18 cellular contexts compared by ENCODE assay signal in the genomic region with DNA sequence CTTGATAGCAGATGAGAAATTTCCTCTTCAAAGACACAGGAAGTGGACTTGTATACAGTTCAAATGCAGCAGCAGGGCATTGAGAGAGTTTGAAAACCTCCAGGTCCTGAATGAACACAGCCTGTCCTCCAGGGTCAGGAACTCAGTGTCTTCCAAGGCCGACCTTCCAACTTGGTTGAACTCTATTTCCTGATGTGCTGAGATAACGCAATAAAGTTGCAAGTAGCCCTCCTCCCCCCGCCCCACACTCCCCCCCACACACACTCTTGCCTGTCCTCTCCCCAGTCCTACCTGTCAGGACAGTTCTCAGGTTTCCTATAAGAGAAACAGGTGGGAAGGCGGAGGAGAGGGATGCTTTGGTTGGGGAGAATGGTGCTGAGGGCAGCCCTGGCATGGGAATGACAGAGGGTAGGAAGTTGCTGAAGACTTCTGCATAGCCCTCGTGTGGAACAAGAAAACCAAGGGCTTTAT.
A peak's percentile ranks its signal among the peaks of the same experiment; 100 is the strongest.
DNase-seq lines count a peak whose midpoint lies in the region; TF ChIP-seq lines count a peak whose summit lies in the region.
"Had no signal": no experiment of that assay in that cellular context is flagged by ENCODE, and none has a peak within 500 bp of the region (broad histone marks: within the 10 kb centered on the region; RNA-seq: fewer than 3 reads in every experiment).

No MANE protein-coding gene starts in this region.

- no peak overlapping the region for H3K4me3 ChIP-seq in CD8-positive, alpha-beta memory T cell (ENCODE audit: low read length)
- H3K4me3 ChIP-seq in ascending aorta, result no peak overlapping the region
- H3K4me3 ChIP-seq: BLaER1 had no signal

- H2BK12ac ChIP-seq in H9 (ENCODE audit: insufficient read length, low read depth, low read length), result no peak overlapping the region

- no peak overlapping the region for H3K9ac ChIP-seq in H9 (ENCODE audit: extremely low read depth, insufficient read length, low read length)
- H3K9ac ChIP-seq: BLaER1 had no signal

- no peak for TF ChIP-seq CTCF in glutamatergic neuron (IDR thresholded peaks at IDR 0.05; ENCODE audit: partially characterized antibody, unreplicated experiment)
- no peak for TF ChIP-seq CTCF in ascending aorta (IDR thresholded peaks at IDR 0.05)
- TF ChIP-seq CTCF in H9 (conservative IDR thresholded peaks at IDR 0.05), result no peak

- H2BK120ac ChIP-seq in H9 (ENCODE audit: low read depth, low read length, poor library complexity, severe bottlenecking), result no peak overlapping the region

- no peaks in the 10 kb centered on the region for H4K20me1 ChIP-seq in H9 (ENCODE audit: control insufficient read depth, insufficient read depth, insufficient read length)
- H4K20me1 ChIP-seq: BLaER1 had no signal

- H4K91ac ChIP-seq in H9 (ENCODE audit: insufficient read length, low read depth, low read length), result no peak overlapping the region

- H2BK5ac ChIP-seq in H9 (ENCODE audit: insufficient read length, low read length), result no peak overlapping the region

- H3K27ac Mint-ChIP-seq in CD8-positive, alpha-beta memory T cell, result peak overlapping the region in 1 of 8 donors; percentile 66
- H3K27ac Mint-ChIP-seq in glutamatergic neuron (ENCODE audit: unreplicated experiment) (peak overlapping the region; percentile 20), H9 (no peak overlapping the region)
- H3K27ac Mint-ChIP-seq: CD8-positive, alpha-beta T cell had no signal

- no peaks in the 10 kb centered on the region for H3K79me1 ChIP-seq in H9 (ENCODE audit: insufficient read depth, low read depth, low read length, poor library complexity, severe bottlenecking)

- no peak overlapping the region for H2BK15ac ChIP-seq in H9 (ENCODE audit: low read depth, low read length)

- H3K79me2 ChIP-seq in H9 (ENCODE audit: insufficient read depth, low read length), result no peaks in the 10 kb centered on the region

- WGBS in H9 (ENCODE audit: extremely low coverage, insufficient read length, low lambda C conversion rate), result no CpG with 5 or more reads among the region's 5 CpGs

- H3K9me3 ChIP-seq in CD8-positive, alpha-beta memory T cell (ENCODE audit: low read length), result no peaks in the 10 kb centered on the region
- H3K9me3 ChIP-seq in ascending aorta, result no peaks in the 10 kb centered on the region
- H3K9me3 ChIP-seq in H9 (ENCODE audit: control insufficient read depth, low read depth, low read length), result no peaks in the 10 kb centered on the region
- H3K9me3 ChIP-seq: BLaER1 had no signal

- H3K27ac ChIP-seq in CD8-positive, alpha-beta memory T cell (ENCODE audit: low read depth, low read length), result peak overlapping the region; percentile 88
- H3K27ac ChIP-seq in ascending aorta (no peak overlapping the region), H9 (ENCODE audit: insufficient read length, low read depth, low read length) (no peak overlapping the region)
- H3K27ac ChIP-seq: BLaER1, HL-60 had no signal

- no peak overlapping the region for H3K4ac ChIP-seq in H9 (ENCODE audit: low read depth, low read length)

- peaks cover 15 to 51% of the 10 kb centered on the region in 2 donors for H3K27me3 Mint-ChIP-seq in CD8-positive, alpha-beta memory T cell
- H3K27me3 Mint-ChIP-seq in glutamatergic neuron (ENCODE audit: unreplicated experiment), result peaks cover 14% of the 10 kb centered on the region
- H3K27me3 Mint-ChIP-seq in H9 (ENCODE audit: low read depth), result no peaks in the 10 kb centered on the region

- H3K36me3 ChIP-seq in CD8-positive, alpha-beta memory T cell (ENCODE audit: insufficient read depth, low read length), result no peaks in the 10 kb centered on the region
- no peaks in the 10 kb centered on the region for H3K36me3 ChIP-seq in ascending aorta
- H3K36me3 ChIP-seq: BLaER1 had no signal

- H3K18ac ChIP-seq in H9 (ENCODE audit: insufficient read length, low read depth, low read length), result no peak overlapping the region

- no peak overlapping the region for H2AK5ac ChIP-seq in H9 (ENCODE audit: insufficient read length, low read length)

- no peak overlapping the region for H3K23ac ChIP-seq in H9 (ENCODE audit: insufficient read length, low read depth, low read length)

- no peak overlapping the region for H2AFZ ChIP-seq in H9 (ENCODE audit: low read length)

- intact Hi-C loops in ascending aorta (cut with DNase I), result no loop called here

- H3T11ph ChIP-seq in H9 (ENCODE audit: low read length), result no peak overlapping the region

- H4K5ac ChIP-seq in H9 (ENCODE audit: insufficient read length, low read depth, low read length), result no peak overlapping the region

- H3K23me2 ChIP-seq in H9 (ENCODE audit: insufficient read length, low read depth, low read length, poor library complexity, severe bottlenecking), result no peaks in the 10 kb centered on the region

- H3K36me3 Mint-ChIP-seq in CD8-positive, alpha-beta memory T cell, result no peaks in the 10 kb centered on the region
- no peaks in the 10 kb centered on the region for H3K36me3 Mint-ChIP-seq in glutamatergic neuron (ENCODE audit: unreplicated experiment)
- H3K36me3 Mint-ChIP-seq in H9 (ENCODE audit: insufficient read depth in 1 of 3, low read depth in 3 of 3), result peaks cover 0 to 3% (median 0%) of the 10 kb centered on the region in 3 experiments; a peak in 3 of 7 replicates
- H3K36me3 Mint-ChIP-seq: CD8-positive, alpha-beta T cell had no signal

- no peaks in the 10 kb centered on the region for H3K9me3 Mint-ChIP-seq in CD8-positive, alpha-beta memory T cell
- H3K9me3 Mint-ChIP-seq in glutamatergic neuron (ENCODE audit: unreplicated experiment) (peaks cover 7% of the 10 kb centered on the region), H9 (peaks cover 0 to 3% of the 10 kb centered on the region in 2 experiments; a peak in 3 of 5 replicates)
- H3K9me3 Mint-ChIP-seq: CD8-positive, alpha-beta T cell had no signal

- H3K4me1 ChIP-seq in CD8-positive, alpha-beta memory T cell (ENCODE audit: insufficient read depth, low read length), result no peaks in the 10 kb centered on the region
- no peaks in the 10 kb centered on the region for H3K4me1 ChIP-seq in ascending aorta
- peaks cover 2% of the 10 kb centered on the region; the same call in 1 of the 2 replicates for H3K4me1 ChIP-seq in H9 (ENCODE audit: insufficient read depth, low read length)
- H3K4me1 ChIP-seq: BLaER1 had no signal

- DNase-seq in DMS153 (lab: John Stamatoyannopoulos, UW), result peak; percentile 21
- DNase-seq in DMS153 treated with DMSO at 0.1 percent for 48 hours (lab: John Stamatoyannopoulos, UW; ENCODE audit: unreplicated experiment), result no peak
- no peak for DNase-seq in CD8-positive, alpha-beta memory T cell
- peak; percentile 55 for DNase-seq in NCI-H69 (lab: John Stamatoyannopoulos, UW)
- DNase-seq in glutamatergic neuron, result no peak
- DNase-seq in ureter (ENCODE audit: low spot score), result no peak
- DNase-seq in ascending aorta (ENCODE audit: low spot score in 2 of 2), result no peak
- no peak for DNase-seq in H9
- DNase-seq: 8988T; CD8-positive, alpha-beta T cell; HCEC 1CT; NCI-H1436; NCI-H2029; NCI-H345; NCI-H526; SIG-M5 had no signal

- CTCF ChIA-PET in CD8-positive, alpha-beta memory T cell (lab: Charles Lee), result no interaction called here

- no peaks in the 10 kb centered on the region for H3K27me3 ChIP-seq in CD8-positive, alpha-beta memory T cell (ENCODE audit: insufficient read depth, low read length, poor library complexity, severe bottlenecking)
- no peaks in the 10 kb centered on the region for H3K27me3 ChIP-seq in ascending aorta
- no peaks in the 10 kb centered on the region for H3K27me3 ChIP-seq in H9 (ENCODE audit: insufficient read depth, low read length)
- H3K27me3 ChIP-seq: BLaER1 had no signal

- H3K4me2 ChIP-seq in H9 (ENCODE audit: insufficient read depth, insufficient read length, low read length), result no peak overlapping the region
- H3K4me2 ChIP-seq: BLaER1 had no signal

- H3K4me3 Mint-ChIP-seq in CD8-positive, alpha-beta memory T cell, result no peak overlapping the region
- H3K4me3 Mint-ChIP-seq in glutamatergic neuron (ENCODE audit: unreplicated experiment) (no peak overlapping the region), H9 (no peak overlapping the region)
- H3K4me3 Mint-ChIP-seq: CD8-positive, alpha-beta T cell had no signal

- H4K8ac ChIP-seq in H9 (replicated peaks; ENCODE audit: insufficient read length, low read depth, low read length), result no peak overlapping the region

- H3K56ac ChIP-seq in H9 (ENCODE audit: insufficient read length, low read depth, low read length), result no peak overlapping the region

- POLR2A ChIA-PET in CD8-positive, alpha-beta memory T cell (lab: Charles Lee), result no interaction called here

- H3K4me1 Mint-ChIP-seq in CD8-positive, alpha-beta memory T cell, result no peaks in the 10 kb centered on the region
- H3K4me1 Mint-ChIP-seq in glutamatergic neuron (ENCODE audit: low read depth, unreplicated experiment), result peaks cover 48% of the 10 kb centered on the region
- peaks cover 10% of the 10 kb centered on the region in 2 experiments for H3K4me1 Mint-ChIP-seq in H9

- no peak overlapping the region for H3K14ac ChIP-seq in H9 (ENCODE audit: insufficient read depth, low read length)

- H2BK20ac ChIP-seq in H9 (ENCODE audit: low read depth, low read length, poor library complexity, severe bottlenecking), result no peak overlapping the region

Comparison
In these comparisons a context has a peak if more than half of its experiments do, and no peak if none do; other contexts are left out.
1. DNase-seq: peak in DMS153 (single experiment) and NCI-H69 (single experiment); none in DMS153 treated with DMSO at 0.1 percent for 48 hours (single experiment), CD8-positive, alpha-beta memory T cell (0 of 5), glutamatergic neuron (single experiment), ureter (single experiment), ascending aorta (0 of 2) and H9 (single experiment).